ENCODE assay signal across 23 cellular contexts in the genomic region with DNA sequence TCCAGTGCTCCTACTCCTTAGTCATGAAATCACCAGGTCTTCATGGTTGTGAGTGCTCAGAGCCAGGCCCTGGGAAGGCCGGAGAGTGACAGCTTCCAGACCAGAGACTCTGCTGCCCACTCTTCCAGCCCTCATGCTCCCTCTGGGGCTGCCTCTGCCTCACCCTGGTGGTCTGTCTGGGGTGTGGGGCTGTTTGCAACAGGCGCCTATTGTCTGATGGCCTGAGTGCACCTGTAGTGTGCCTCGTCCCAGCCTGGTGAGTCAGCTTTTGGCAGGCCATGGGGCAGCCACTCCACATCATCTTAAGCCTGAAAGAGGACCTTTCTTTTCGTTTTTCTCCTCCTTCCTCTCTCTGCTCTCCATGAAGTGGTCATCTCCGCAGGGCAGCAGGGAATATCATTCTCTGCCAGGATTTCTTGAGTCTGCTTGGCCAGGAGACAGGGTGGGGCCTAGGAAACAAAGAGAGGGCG.
A peak's percentile ranks its signal among the peaks of the same experiment; 100 is the strongest.
DNase-seq lines count a peak whose midpoint lies in the region; ATAC-seq and TF ChIP-seq lines count a peak whose summit lies in the region.
"Had no signal": no experiment of that assay in that cellular context is flagged by ENCODE, and none has a peak within 500 bp of the region (broad histone marks: within the 10 kb centered on the region; RNA-seq: fewer than 3 reads in every experiment).

No MANE protein-coding gene starts in this region.

- H3K4me1 Mint-ChIP-seq in WTC11, result peaks cover 9% of the 10 kb centered on the region
- no peaks in the 10 kb centered on the region for H3K4me1 Mint-ChIP-seq in activated naive CD4-positive, alpha-beta T cell treated with anti-CD3 and anti-CD28 coated beads for 36 hours (ENCODE audit: low read depth)
- H3K4me1 Mint-ChIP-seq: activated CD8-positive, alpha-beta memory T cell treated with anti-CD3 and anti-CD28 coated beads, Interleukin-2, amount 10 ng/mL, durations not matched to agents 7 days and 5 days; central memory CD8-positive, alpha-beta T cell; IgD-negative memory B cell; stimulated activated naive B cell treated with anti-CD40 and anti-IgM and Interleukin-4, amounts not matched to agents 10 μg/mL and 1 μg/mL and 100 μg/mL, for 72 hours had no signal

- CTCF ChIA-PET in WTC11 (lab: Charles Lee), result interaction anchor here (0.7 to 1.7 kb wide), 4 partner anchors 10 to 119 kb away, joined by 3 to 5 read pairs (median 4); no protein-coding TSS in a partner anchor
- CTCF ChIA-PET in activated naive CD4-positive, alpha-beta T cell treated with anti-CD3 and anti-CD28 coated beads for 36 hours (lab: Charles Lee), result no interaction called here
- CTCF ChIA-PET in SK-N-SH (lab: Yijun Ruan, JAX), result interaction anchor here (0.6 to 10.4 kb wide), 15 partner anchors 9 to 300 kb away, joined by 3 to 121 read pairs (median 8); partner anchors contain the start of gene VEGFA

- 72% methylated on average over 3 of the region's 6 CpGs for WGBS in SK-N-SH (ENCODE audit: low lambda C conversion rate)

- H3K4me3 Mint-ChIP-seq in WTC11, result no peak overlapping the region
- no peak overlapping the region for H3K4me3 Mint-ChIP-seq in activated naive CD4-positive, alpha-beta T cell treated with anti-CD3 and anti-CD28 coated beads for 36 hours
- H3K4me3 Mint-ChIP-seq: activated CD8-positive, alpha-beta memory T cell treated with anti-CD3 and anti-CD28 coated beads, Interleukin-2, amount 10 ng/mL, durations not matched to agents 7 days and 5 days; CD4-positive, alpha-beta T cell; central memory CD8-positive, alpha-beta T cell; IgD-negative memory B cell; mesothelial cell of epicardium; neural crest cell; stimulated activated naive B cell treated with anti-CD40 and anti-IgM and Interleukin-4, amounts not matched to agents 10 μg/mL and 1 μg/mL and 100 μg/mL, for 72 hours had no signal

- H2AFZ ChIP-seq in SK-N-SH (ENCODE audit: low read depth), result no peak overlapping the region

- peak; percentile 44; the same call in 1 of the 2 replicates for ATAC-seq in WTC11
- ATAC-seq in lower lobe of right lung, result peak; percentile 72 to 80
- peak; percentile 74 for ATAC-seq in upper lobe of right lung
- no peak for ATAC-seq in HG03159 (IDR thresholded peaks at IDR 0.05; ENCODE audit: unreplicated experiment)
- ATAC-seq: activated CD8-positive, alpha-beta memory T cell treated with anti-CD3 and anti-CD28 coated beads, Interleukin-2, amount 10 ng/mL, durations not matched to agents 7 days and 5 days; stimulated activated naive B cell treated with anti-CD40 and anti-IgM and Interleukin-4, amounts not matched to agents 10 μg/mL and 1 μg/mL and 100 μg/mL, for 72 hours had no signal

- no peaks in the 10 kb centered on the region for H3K27me3 Mint-ChIP-seq in WTC11 (ENCODE audit: low read depth)
- no peaks in the 10 kb centered on the region for H3K27me3 Mint-ChIP-seq in activated naive CD4-positive, alpha-beta T cell treated with anti-CD3 and anti-CD28 coated beads for 36 hours (ENCODE audit: low read depth)
- H3K27me3 Mint-ChIP-seq: CD4-positive, alpha-beta T cell; central memory CD8-positive, alpha-beta T cell had no signal

- TF ChIP-seq EP300 in SK-N-SH (IDR thresholded peaks at IDR 0.05; ENCODE audit: borderline replicate concordance in 1 of 2, low read depth in 1 of 2, low read length in 1 of 2), result no peak

- H3K9me3 ChIP-seq in lower lobe of right lung (peaks cover 13% of the 10 kb centered on the region), upper lobe of right lung (no peaks in the 10 kb centered on the region), SK-N-SH (no peaks in the 10 kb centered on the region)
- H3K9me3 ChIP-seq: adrenal gland had no signal

- no peaks in the 10 kb centered on the region for H3K4me1 ChIP-seq in lower lobe of right lung
- no peaks in the 10 kb centered on the region for H3K4me1 ChIP-seq in upper lobe of right lung
- peaks cover 0 to 51% of the 10 kb centered on the region in 2 experiments; a peak in 3 of 4 replicates for H3K4me1 ChIP-seq in SK-N-SH (ENCODE audit: control insufficient read depth in 1 of 2, insufficient read depth in 2 of 2, low read depth in 1 of 2, low read length in 1 of 2)
- H3K4me1 ChIP-seq: adrenal gland, tibial nerve had no signal

- H3K27ac Mint-ChIP-seq in WTC11, result no peak overlapping the region
- no peak overlapping the region for H3K27ac Mint-ChIP-seq in activated naive CD4-positive, alpha-beta T cell treated with anti-CD3 and anti-CD28 coated beads for 36 hours
- H3K27ac Mint-ChIP-seq: activated CD8-positive, alpha-beta memory T cell treated with anti-CD3 and anti-CD28 coated beads, Interleukin-2, amount 10 ng/mL, durations not matched to agents 7 days and 5 days; CD4-positive, alpha-beta T cell; IgD-negative memory B cell; mesothelial cell of epicardium; stimulated activated naive B cell treated with anti-CD40 and anti-IgM and Interleukin-4, amounts not matched to agents 10 μg/mL and 1 μg/mL and 100 μg/mL, for 72 hours had no signal

- H3K9me3 Mint-ChIP-seq in WTC11, result peaks cover 19% of the 10 kb centered on the region
- peaks cover 22% of the 10 kb centered on the region for H3K9me3 Mint-ChIP-seq in activated naive CD4-positive, alpha-beta T cell treated with anti-CD3 and anti-CD28 coated beads for 36 hours

- TF ChIP-seq RAD21 in SK-N-SH (IDR thresholded peaks at IDR 0.05; ENCODE audit: low read length), result no peak

- no peak overlapping the region for H3K4me2 ChIP-seq in SK-N-SH

- H3K4me3 ChIP-seq in lower lobe of right lung (no peak overlapping the region), upper lobe of right lung (no peak overlapping the region), SK-N-SH (ENCODE audit: low read depth in 2 of 2, low read length in 1 of 2) (no peak overlapping the region)
- H3K4me3 ChIP-seq: adrenal gland, tibial nerve had no signal

- H3K27ac ChIP-seq in lower lobe of right lung (no peak overlapping the region), upper lobe of right lung (no peak overlapping the region), SK-N-SH (ENCODE audit: low read depth in 2 of 2, low read length in 1 of 2) (peak overlapping the region in 1 of 2 experiments; percentile 100; a peak in 2 of 4 replicates)
- H3K27ac ChIP-seq: adrenal gland, tibial nerve had no signal

- H3K36me3 Mint-ChIP-seq in WTC11, result peaks cover 5% of the 10 kb centered on the region
- no peaks in the 10 kb centered on the region for H3K36me3 Mint-ChIP-seq in activated naive CD4-positive, alpha-beta T cell treated with anti-CD3 and anti-CD28 coated beads for 36 hours (ENCODE audit: low read depth)
- H3K36me3 Mint-ChIP-seq: activated CD8-positive, alpha-beta memory T cell treated with anti-CD3 and anti-CD28 coated beads, Interleukin-2, amount 10 ng/mL, durations not matched to agents 7 days and 5 days; IgD-negative memory B cell had no signal

- POLR2A ChIA-PET in WTC11 (lab: Charles Lee) (interaction anchor here (1.5 kb wide), 1 partner anchor 17 kb away, joined by 5 read pairs; no protein-coding TSS in a partner anchor), SK-N-SH (lab: Yijun Ruan, JAX) (interaction anchor here (3.3 kb wide), 1 partner anchor 108 kb away, joined by 19 read pairs; no protein-coding TSS in a partner anchor)

- no peaks in the 10 kb centered on the region for H3K79me2 ChIP-seq in SK-N-SH (ENCODE audit: insufficient read depth)

- H3F3A ChIP-seq in SK-N-SH (replicated peaks; ENCODE audit: insufficient read depth), result no peaks in the 10 kb centered on the region

- intact Hi-C loops in lower lobe of right lung (cut with DNase I), result no loop called here
- intact Hi-C loops in upper lobe of right lung (cut with DNase I), result no loop called here
- intact Hi-C loops in activated naive CD4-positive, alpha-beta T cell treated with anti-CD3 and anti-CD28 coated beads for 36 hours (cut with micrococcal nuclease), result no loop called here

- TF ChIP-seq CTCF in WTC11 (IDR thresholded peaks at IDR 0.05) (no peak), lower lobe of right lung (IDR thresholded peaks at IDR 0.05) (no peak), upper lobe of right lung (IDR thresholded peaks at IDR 0.05) (no peak), SK-N-SH (IDR thresholded peaks at IDR 0.05) (no peak)

- H3K9ac ChIP-seq in SK-N-SH, result no peak overlapping the region

- H4K20me1 ChIP-seq in SK-N-SH (ENCODE audit: insufficient read depth), result no peaks in the 10 kb centered on the region

- no peaks in the 10 kb centered on the region for H3K9me2 ChIP-seq in SK-N-SH

- H3K27me3 ChIP-seq in lower lobe of right lung (ENCODE audit: low read depth), result no peaks in the 10 kb centered on the region
- H3K27me3 ChIP-seq in upper lobe of right lung, result no peaks in the 10 kb centered on the region
- H3K27me3 ChIP-seq in SK-N-SH (ENCODE audit: insufficient read depth), result no peaks in the 10 kb centered on the region
- H3K27me3 ChIP-seq: adrenal gland, tibial nerve had no signal

- H3K36me3 ChIP-seq in lower lobe of right lung, result no peaks in the 10 kb centered on the region
- no peaks in the 10 kb centered on the region for H3K36me3 ChIP-seq in upper lobe of right lung
- no peaks in the 10 kb centered on the region for H3K36me3 ChIP-seq in SK-N-SH (replicated peaks in 1 of 2; ENCODE audit: control insufficient read depth in 1 of 2, insufficient read depth in 2 of 2, low read length in 1 of 2)
- H3K36me3 ChIP-seq: adrenal gland, tibial nerve had no signal

- peak; percentile 26 for DNase-seq in activated CD8-positive, alpha-beta memory T cell treated with anti-CD3 and anti-CD28 coated beads for 24 hours
- DNase-seq in activated CD8-positive, alpha-beta memory T cell treated with anti-CD3 and anti-CD28 coated beads, Interleukin-2, amount 50 U/mL, for 4 hours, result no peak
- DNase-seq in WTC11 (ENCODE audit: low spot score) (no peak), lower lobe of right lung (peak; percentile 59), upper lobe of right lung (peak; percentile 76), SK-N-SH (no peak)
- no peak for DNase-seq in activated naive CD4-positive, alpha-beta T cell treated with anti-CD3 and anti-CD28 coated beads for 36 hours
- DNase-seq: ACHN; activated CD4-positive, alpha-beta T cell treated with anti-CD3 and anti-CD28 coated beads for 1 hour; activated CD8-positive, alpha-beta memory T cell treated with anti-CD3 and anti-CD28 coated beads, Interleukin-2, amount 10 ng/mL, durations not matched to agents 7 days and 5 days; CD4-positive, alpha-beta T cell; effector CD8-positive, alpha-beta T cell; EL; NCI-H2107; NCI-H526 treated with DMSO at 0.1 percent for 48 hours; stimulated activated naive B cell treated with anti-CD40 and anti-IgM and Interleukin-4, amounts not matched to agents 10 μg/mL and 1 μg/mL and 100 μg/mL, for 72 hours had no signal

TF ChIP-seq in WTC11, 78 proteins besides CTCF, POLR2A, EP300 and RAD21 (continues in another document):
- no peak for TF ChIP-seq ATF1 (CRISPR knock-in tag; IDR thresholded peaks at IDR 0.05)
- TF ChIP-seq ELF4 (CRISPR knock-in tag; IDR thresholded peaks at IDR 0.05; ENCODE audit: low read depth), result no peak

Comparison
In these comparisons a context has a peak if more than half of its experiments do, and no peak if none do; other contexts are left out.
1. DNase-seq: peak in activated CD8-positive, alpha-beta memory T cell treated with anti-CD3 and anti-CD28 coated beads for 24 hours (single experiment), lower lobe of right lung (single experiment) and upper lobe of right lung (single experiment); none in activated CD8-positive, alpha-beta memory T cell treated with anti-CD3 and anti-CD28 coated beads, Interleukin-2, amount 50 U/mL, for 4 hours (single experiment), WTC11 (single experiment), activated naive CD4-positive, alpha-beta T cell treated with anti-CD3 and anti-CD28 coated beads for 36 hours (single experiment) and SK-N-SH (single experiment).